Comparison of ENCODE assay signal across 11 cellular contexts in the genomic region with DNA sequence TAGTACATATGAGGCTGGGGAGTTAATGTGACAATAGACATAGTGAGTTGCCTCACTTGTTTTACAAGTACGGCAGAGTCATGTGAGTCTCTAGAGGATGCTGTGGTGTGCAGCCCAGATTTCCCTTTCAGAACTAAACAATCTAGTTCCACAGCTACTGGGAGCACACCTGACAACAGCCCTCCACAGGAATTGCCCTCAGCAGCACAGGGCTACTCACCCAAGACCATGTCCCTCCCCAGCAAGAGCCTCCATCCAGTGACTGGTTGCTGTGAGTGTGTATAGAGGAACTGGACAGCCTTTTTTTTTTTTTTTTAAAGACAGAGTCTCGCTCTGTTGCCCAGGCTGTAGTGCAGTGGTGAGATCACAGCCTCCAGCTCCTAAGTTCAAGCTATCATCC. TPM values are rescaled to one million over a fixed set of nuclear protein-coding genes. Genes with fewer than 3 reads are reported as not detected.
DNase-seq lines count a peak whose midpoint lies in the region; ATAC-seq and TF ChIP-seq lines count a peak whose summit lies in the region.
"Had no signal": no experiment of that assay in that cellular context is flagged by ENCODE, and none has a peak within 500 bp of the region (broad histone marks: within the 10 kb centered on the region; RNA-seq: fewer than 3 reads in every experiment).

No MANE protein-coding gene starts in this region.

- H3K9ac ChIP-seq in MM.1S (ENCODE audit: low read length), result peak overlapping the region; percentile 67

- H3K36me3 ChIP-seq in DOHH2 (ENCODE audit: control insufficient read depth, low read length) (no peaks in the 10 kb centered on the region), MM.1S (replicated peaks; ENCODE audit: insufficient read depth, low read length) (no peaks in the 10 kb centered on the region), MG63 (no peaks in the 10 kb centered on the region)

- no peak for TF ChIP-seq CTCF in DOHH2 (IDR thresholded peaks at IDR 0.05; ENCODE audit: low read depth, low read length, poor library complexity, severe bottlenecking)
- TF ChIP-seq CTCF in MM.1S (IDR thresholded peaks at IDR 0.05; ENCODE audit: low read length), result no peak

- H3K79me2 ChIP-seq in DOHH2 (ENCODE audit: control insufficient read depth, low read length), result no peaks in the 10 kb centered on the region
- H3K79me2 ChIP-seq in MM.1S (ENCODE audit: low read length), result no peaks in the 10 kb centered on the region

- H2AFZ ChIP-seq in MM.1S (ENCODE audit: low read length), result no peak overlapping the region

- ATAC-seq in GM19372 (IDR thresholded peaks at IDR 0.05; ENCODE audit: low read depth, unreplicated experiment) (peak; percentile 41), HG02885 (IDR thresholded peaks at IDR 0.05; ENCODE audit: poor library complexity, unreplicated experiment) (peak; percentile 52)
- ATAC-seq: psoas muscle had no signal

- H3K27ac ChIP-seq in DOHH2 (ENCODE audit: low read depth, low read length), result no peak overlapping the region
- H3K27ac ChIP-seq in MM.1S (ENCODE audit: low read length), result peak overlapping the region; percentile 94
- H3K27ac ChIP-seq: psoas muscle had no signal

- H3K4me3 ChIP-seq in DOHH2 (ENCODE audit: low read length), result no peak overlapping the region
- peak overlapping the region; percentile 28 for H3K4me3 ChIP-seq in MM.1S (ENCODE audit: low read length)
- no peak overlapping the region for H3K4me3 ChIP-seq in MG63
- H3K4me3 ChIP-seq: psoas muscle had no signal

- no peaks in the 10 kb centered on the region for H3K9me2 ChIP-seq in DOHH2 (replicated peaks; ENCODE audit: control insufficient read depth, low read length)
- no peaks in the 10 kb centered on the region for H3K9me2 ChIP-seq in MM.1S (replicated peaks; ENCODE audit: insufficient read depth, low read length)

- no peaks in the 10 kb centered on the region for H3F3A ChIP-seq in DOHH2 (ENCODE audit: control insufficient read depth, insufficient read depth)
- H3F3A ChIP-seq in MM.1S (ENCODE audit: insufficient read depth, low read length), result peaks cover 25% of the 10 kb centered on the region

- H3K27me3 ChIP-seq in DOHH2 (ENCODE audit: control insufficient read depth, low read length) (peaks cover 17% of the 10 kb centered on the region), MM.1S (replicated peaks; ENCODE audit: insufficient read depth, low read length) (no peaks in the 10 kb centered on the region), MG63 (no peaks in the 10 kb centered on the region)

- H3K9me3 ChIP-seq in DOHH2 (ENCODE audit: control insufficient read depth, insufficient read depth, low read length) (no peaks in the 10 kb centered on the region), MM.1S (replicated peaks; ENCODE audit: insufficient read depth, low read length) (no peaks in the 10 kb centered on the region), MG63 (no peaks in the 10 kb centered on the region)
- H3K9me3 ChIP-seq: psoas muscle had no signal

- H4K20me1 ChIP-seq in DOHH2 (ENCODE audit: control insufficient read depth, insufficient read depth, low read depth, low read length) (no peaks in the 10 kb centered on the region), MM.1S (ENCODE audit: insufficient read depth, low read length) (no peaks in the 10 kb centered on the region)

- H3K4me2 ChIP-seq in DOHH2 (ENCODE audit: low read length) (0 out of 2 replicates have a peak overlapping the region, but pooled peaks have one; percentile 0), MM.1S (ENCODE audit: low read depth, low read length) (peak overlapping the region; percentile 60)

- peaks cover 13% of the 10 kb centered on the region for H3K4me1 ChIP-seq in DOHH2 (ENCODE audit: control insufficient read depth, low read length)
- H3K4me1 ChIP-seq in MM.1S (ENCODE audit: low read length), result peaks cover 66% of the 10 kb centered on the region

- DNase-seq in MM.1S, result peak; percentile 88
- no peak for DNase-seq in T-helper 1 cell
- DNase-seq in MG63, result no peak
- DNase-seq in activated naive CD4-positive, alpha-beta T cell treated with anti-CD3 and anti-CD28 coated beads, Interleukin-2, amount 50 U/mL, for 16 hours, result no peak
- no peak for DNase-seq in stimulated activated CD4-positive, alpha-beta T cell treated with anti-CD3 and anti-CD28 coated beads, Interleukin-4, amount 100 ng/mL, for 1 hour
- DNase-seq: activated CD4-positive, CD25-positive, alpha-beta regulatory T cell treated with anti-CD3 and anti-CD28 coated beads, Interleukin-2, amount 50 U/mL, for 72 hours; Karpas-422; psoas muscle had no signal

RNA-seq across cellular contexts. Expression of gene UBE2E2, which starts 40.2 kb away (rescaled TPM):
- 24.3 and 27.7 TPM in 2 replicates for total RNA-seq in MG63 (2014; rRNA removed; shearing (Covaris generic); ENCODE audit: low replicate concordance)
